In the genomic region with DNA sequence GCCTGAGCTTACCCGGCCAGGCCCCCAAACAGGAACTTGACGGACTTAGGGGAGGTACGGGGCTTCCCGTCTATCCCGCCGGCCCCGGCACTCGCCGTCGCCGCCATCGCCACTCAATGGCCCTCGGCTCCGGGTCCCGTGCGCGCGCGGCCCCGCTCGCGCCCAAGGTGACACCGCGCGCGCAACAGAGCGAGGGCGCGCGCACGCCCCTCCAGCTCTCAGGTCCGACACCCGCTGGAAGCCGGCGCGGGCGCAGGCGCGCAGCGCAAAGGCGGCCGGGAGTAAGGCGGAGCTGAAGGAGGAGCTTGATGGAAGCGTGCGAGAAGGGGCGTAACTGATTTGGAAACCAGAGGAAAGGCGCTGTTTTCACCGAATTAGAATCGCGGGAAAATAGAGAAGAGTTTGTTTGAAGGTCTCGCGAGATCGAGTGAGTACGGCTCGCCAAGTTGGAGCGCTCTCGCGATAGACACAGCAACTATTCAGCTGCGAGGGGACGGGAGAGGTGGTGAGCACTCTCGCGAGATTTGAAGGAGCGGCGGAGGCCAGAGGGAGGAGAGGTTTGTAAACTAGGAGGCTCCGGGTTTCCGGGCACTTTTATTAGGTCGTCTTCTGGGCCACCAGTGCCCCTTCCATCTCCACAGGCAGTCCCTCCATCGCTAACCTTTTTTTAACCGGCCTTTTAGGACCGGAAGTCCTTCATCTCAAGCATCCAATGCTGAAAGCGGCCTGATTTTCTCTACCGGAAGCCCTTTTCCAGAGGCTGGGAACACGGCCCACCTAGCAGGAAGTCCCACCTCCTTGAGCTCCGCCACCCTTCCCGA, we compare ENCODE assay signal across 8 cellular contexts. TPM values are rescaled to one million over a fixed set of nuclear protein-coding genes. Genes with fewer than 3 reads are reported as not detected.
DNase-seq lines count a peak whose midpoint lies in the region; ATAC-seq and TF ChIP-seq lines count a peak whose summit lies in the region.

TSS of gene RNF167 (plus strand) at position 465 of the 821 bp plus-strand sequence. CDS start 642 bp downstream, outside the sequence.
TSS of gene SLC25A11 (minus strand) at position 243 of the 821 bp plus-strand sequence. CDS start at position 107, 136 bp downstream.

- peaks cover 28% of the 10 kb centered on the region for H3K36me3 ChIP-seq in H7 (replicated peaks; ENCODE audit: control insufficient read depth, insufficient read depth, low read length)

- peak; percentile 84 to 95 (median 87) for ATAC-seq in natural killer cell

- H3K4me3 ChIP-seq in H7 (ENCODE audit: insufficient read depth, low read depth, low read length): peak within 1 kb of the TSS; percentile 89

- no peaks in the 10 kb centered on the region for H3K27me3 Mint-ChIP-seq in natural killer cell (ENCODE audit: low read depth in 2 of 2)

- DNase-seq in ELF-1 (ENCODE audit: low read depth, low spot score) (peak; percentile 99), H7 (peak; percentile 99), M059J (ENCODE audit: low read depth) (peak; percentile 99), SHP77 (lab: John Stamatoyannopoulos, UW) (peak; percentile 100), fibroblast of peridontal ligament (ENCODE audit: extremely low read depth) (peak; percentile 100), natural killer cell (peak; percentile 93)
- peak; percentile 98 for DNase-seq in activated effector memory CD4-positive, alpha-beta T cell treated with Interleukin-2 at 50 U/mL for 16 hours
- DNase-seq in stimulated activated naive CD4-positive, alpha-beta T cell treated with Interleukin-2 at 50 U/mL for 16 hours (lab: John Stamatoyannopoulos, UW): peak; percentile 99

- H3K27me3 ChIP-seq in H7 (ENCODE audit: control insufficient read depth, insufficient read depth, low read length): no peaks in the 10 kb centered on the region

- H3K9me3 Mint-ChIP-seq in natural killer cell: no peaks in the 10 kb centered on the region

- H3K36me3 Mint-ChIP-seq in natural killer cell: peaks cover under 1% of the 10 kb centered on the region

- intact Hi-C loops in natural killer cell (cut with micrococcal nuclease): loop anchor here (1.0 kb wide), 2 partner anchors 8 to 27 kb away; partner anchors contain the start of genes PFN1 and SPAG7

- TF ChIP-seq CTCF in natural killer cell (IDR thresholded peaks at IDR 0.05): no peak

- H3K4me3 Mint-ChIP-seq in natural killer cell: peak within 1 kb of the TSS; percentile 91

- H3K4me1 Mint-ChIP-seq in natural killer cell: peaks cover 58 to 84% of the 10 kb centered on the region in 2 donors

- H3K27ac Mint-ChIP-seq in natural killer cell: peak within 1 kb of the TSS; percentile 87 to 93

RNA-seq across cellular contexts. Expression of gene RNF167, which starts in this region (rescaled TPM):
- 67.0 and 87.6 TPM in 2 replicates for total RNA-seq in H7 (2014; rRNA removed; shearing (Covaris generic))
- total RNA-seq in M059J (2014; rRNA removed; shearing (Covaris generic)): 27.8 and 30.5 TPM in 2 replicates
- total RNA-seq in natural killer cell: 100 to 1,000 TPM; 149 to 189 (median 177) TPM

RNA-seq across cellular contexts. Expression of gene SLC25A11, which starts in this region (rescaled TPM):
- 143 and 169 TPM in 2 replicates for total RNA-seq in H7 (2014; rRNA removed; shearing (Covaris generic))
- 87.0 and 103 TPM in 2 replicates for total RNA-seq in M059J (2014; rRNA removed; shearing (Covaris generic))
- 10 to 100 TPM; 34.7 to 47.5 (median 42.5) TPM for total RNA-seq in natural killer cell

Comparison
In these comparisons a context has a peak if more than half of its experiments do, and no peak if none do; other contexts are left out.
1. Peak in every context shown above with its lines: DNase-seq, ATAC-seq and H3K4me3 ChIP-seq.